21 cellular contexts compared by ENCODE assay signal in genomic region chr21:14057313-14057712, GRCh38.
"Had no signal": no experiment of that assay in that cellular context is flagged by ENCODE, and none has a peak within 500 bp of the region (broad histone marks: within the 10 kb centered on the region; RNA-seq: fewer than 3 reads in every experiment).

No MANE protein-coding gene starts in this region.

- H3K4me1 ChIP-seq: breast epithelium, heart right ventricle, lower lobe of right lung, prostate gland, tibial artery had no signal

- H3K4me3 ChIP-seq: breast epithelium, heart right ventricle, lower lobe of right lung, prostate gland, tibial artery had no signal

- H3K27ac ChIP-seq: heart right ventricle, lower lobe of right lung, prostate gland, tibial artery, WERI-Rb-1 had no signal

- H3K36me3 ChIP-seq: breast epithelium, heart right ventricle, lower lobe of right lung, prostate gland, WERI-Rb-1 had no signal

- H3K4me1 Mint-ChIP-seq: activated T-helper 17 cell treated with anti-CD3 and anti-CD28 coated beads, Interleukin-2, amount 50 U/mL, for 72 hours; central memory CD8-positive, alpha-beta T cell; mesothelial cell of epicardium; naive thymus-derived CD8-positive, alpha-beta T cell; stimulated activated naive CD8-positive, alpha-beta T cell treated with anti-CD3 and anti-CD28 coated beads, Interleukin-15, amount 100 ng/mL, for 72 hours had no signal

- H3K27me3 Mint-ChIP-seq: activated T-cell treated with anti-CD3 and anti-CD28 coated beads, Interleukin-2, amount 50 U/mL, for 24 hours; activated T-helper 17 cell treated with anti-CD3 and anti-CD28 coated beads, Interleukin-2, amount 50 U/mL, for 72 hours; central memory CD8-positive, alpha-beta T cell; naive thymus-derived CD8-positive, alpha-beta T cell; stimulated activated naive CD8-positive, alpha-beta T cell treated with anti-CD3 and anti-CD28 coated beads, Interleukin-15, amount 100 ng/mL, for 72 hours had no signal

- H3K9me3 ChIP-seq: breast epithelium, lower lobe of right lung, prostate gland, tibial artery had no signal

- H3K36me3 Mint-ChIP-seq: naive thymus-derived CD8-positive, alpha-beta T cell had no signal

- DNase-seq: activated CD4-positive, alpha-beta T cell treated with anti-CD3 and anti-CD28 coated beads for 1 hour; activated CD8-positive, alpha-beta memory T cell treated with anti-CD3 and anti-CD28 coated beads for 24 hours; activated CD8-positive, alpha-beta memory T cell treated with anti-CD3 and anti-CD28 coated beads, Interleukin-2, amount 50 U/mL, for 4 hours; activated T-cell treated with anti-CD3 and anti-CD28 coated beads, Interleukin-2, amount 50 U/mL, for 24 hours; effector memory CD4-positive, alpha-beta T cell; left colon; naive thymus-derived CD8-positive, alpha-beta T cell; stimulated activated CD4-positive, alpha-beta T cell treated with anti-CD3 and anti-CD28 coated beads, Interleukin-1b, Interleukin-23, amount 100 ng/mL, for 48 hours; stimulated activated naive CD8-positive, alpha-beta T cell treated with anti-CD3 and anti-CD28 coated beads, Interleukin-15, amount 100 ng/mL, for 72 hours; tibial artery; WERI-Rb-1 had no signal

- ATAC-seq: left colon; naive thymus-derived CD8-positive, alpha-beta T cell had no signal

- H3K4me3 Mint-ChIP-seq: activated T-cell treated with anti-CD3 and anti-CD28 coated beads, Interleukin-2, amount 50 U/mL, for 24 hours; activated T-helper 17 cell treated with anti-CD3 and anti-CD28 coated beads, Interleukin-2, amount 50 U/mL, for 72 hours; central memory CD8-positive, alpha-beta T cell; mesothelial cell of epicardium; naive thymus-derived CD8-positive, alpha-beta T cell; stimulated activated naive CD8-positive, alpha-beta T cell treated with anti-CD3 and anti-CD28 coated beads, Interleukin-15, amount 100 ng/mL, for 72 hours; T-helper 2 cell treated with Interferon-gamma antibody and Interleukin-4, amounts not matched to agents 5 μg/mL and 100 μg/mL, for 36 hours had no signal

- H3K27ac Mint-ChIP-seq: activated T-cell treated with anti-CD3 and anti-CD28 coated beads, Interleukin-2, amount 50 U/mL, for 24 hours; activated T-helper 17 cell treated with anti-CD3 and anti-CD28 coated beads, Interleukin-2, amount 50 U/mL, for 72 hours; mesothelial cell of epicardium; T-helper 2 cell treated with Interferon-gamma antibody and Interleukin-4, amounts not matched to agents 5 μg/mL and 100 μg/mL, for 36 hours had no signal

- FAIRE-seq: colon had no signal

- H3K27me3 ChIP-seq: breast epithelium, heart right ventricle, tibial artery had no signal

- H3K9me3 Mint-ChIP-seq: activated naive CD4-positive, alpha-beta T cell treated with anti-CD3 and anti-CD28 coated beads, Interleukin-2, amount 50 U/mL, for 72 hours; activated T-cell treated with anti-CD3 and anti-CD28 coated beads, Interleukin-2, amount 50 U/mL, for 24 hours; activated T-helper 17 cell treated with anti-CD3 and anti-CD28 coated beads, Interleukin-2, amount 50 U/mL, for 72 hours; central memory CD8-positive, alpha-beta T cell; naive thymus-derived CD8-positive, alpha-beta T cell; stimulated activated naive CD8-positive, alpha-beta T cell treated with anti-CD3 and anti-CD28 coated beads, Interleukin-15, amount 100 ng/mL, for 72 hours; T-helper 2 cell treated with Interferon-gamma antibody and Interleukin-4, amounts not matched to agents 5 μg/mL and 100 μg/mL, for 36 hours had no signal
